In the genomic region with DNA sequence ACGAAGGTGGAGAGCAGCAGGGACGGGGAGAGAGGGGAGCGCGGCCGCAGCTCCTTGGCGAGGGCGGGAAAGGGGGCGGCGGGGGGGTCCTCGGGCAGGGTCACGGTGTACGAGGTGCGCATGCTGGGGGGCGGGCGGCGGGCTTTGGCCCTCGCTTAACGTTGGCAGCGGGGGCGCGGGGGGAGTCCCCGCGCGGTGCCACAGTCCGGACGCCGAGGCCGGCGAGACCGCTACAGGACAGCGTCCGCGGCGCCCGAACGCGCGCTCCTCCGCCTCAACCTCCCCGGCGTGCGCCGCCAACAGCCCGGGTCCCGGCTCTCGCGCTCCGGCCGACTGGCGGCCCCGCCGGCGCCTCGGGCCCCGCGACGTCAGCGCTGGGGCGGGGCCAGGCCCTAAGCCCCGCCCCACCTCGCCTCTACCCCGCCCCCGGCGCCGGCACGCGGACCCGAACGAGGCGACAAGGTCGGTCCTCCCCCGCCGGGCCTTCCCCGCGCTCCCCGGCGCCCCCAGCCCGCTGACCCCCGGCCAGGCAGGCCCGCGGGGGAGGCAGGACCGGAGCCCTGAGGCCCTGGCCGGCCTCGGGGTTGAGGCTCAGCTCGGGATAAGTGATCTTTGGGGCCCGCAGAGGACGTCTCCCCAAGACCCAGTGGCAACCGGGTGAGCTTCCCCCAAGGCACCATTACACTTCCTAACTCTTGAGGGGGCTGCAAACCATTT, we compare ENCODE assay signal across 9 cellular contexts. TPM values are rescaled to one million over a fixed set of nuclear protein-coding genes. Genes with fewer than 3 reads are reported as not detected.
A peak's percentile ranks its signal among the peaks of the same experiment; 100 is the strongest.
DNase-seq lines count a peak whose midpoint lies in the region; ATAC-seq and TF ChIP-seq lines count a peak whose summit lies in the region.
"Had no signal": no experiment of that assay in that cellular context is flagged by ENCODE, and none has a peak within 500 bp of the region (broad histone marks: within the 10 kb centered on the region; RNA-seq: fewer than 3 reads in every experiment).

No MANE protein-coding gene starts in this region.

- H3K36me3 Mint-ChIP-seq in Calu3 (ENCODE audit: insufficient read depth, unreplicated experiment) = no peaks in the 10 kb centered on the region

- peaks cover 60% of the 10 kb centered on the region for H3K27me3 ChIP-seq in HUES6 (ENCODE audit: control insufficient read depth, insufficient read depth, low read length)
- H3K27me3 ChIP-seq in left lung = peaks cover 5 to 35% of the 10 kb centered on the region in 2 donors

- intact Hi-C loops in Calu3 (cut with micrococcal nuclease; ENCODE audit: unreplicated experiment) (no loop called here), left lung (cut with DNase I) (no loop called here)

- no peak overlapping the region for H3K27ac ChIP-seq in HUES6 (ENCODE audit: low read depth, low read length)
- no peak overlapping the region for H3K27ac ChIP-seq in left lung

- peak; percentile 29 for DNase-seq in Calu3
- peak; percentile 60 for DNase-seq in activated CD4-positive, CD25-positive, alpha-beta regulatory T cell treated with anti-CD3 and anti-CD28 coated beads, Interleukin-2, amount 50 U/mL, for 72 hours
- DNase-seq in choroid plexus epithelial cell (ENCODE audit: low read depth) = no peak
- peak in 1 of 2 donors; percentile 92 for DNase-seq in left lung
- DNase-seq in stimulated activated CD4-positive, alpha-beta T cell treated with anti-CD3 and anti-CD28 coated beads, Interleukin-4, amount 100 ng/mL, for 24 hours = peak; percentile 45

- H3K4me3 Mint-ChIP-seq in Calu3 (ENCODE audit: low read depth, unreplicated experiment) = peak overlapping the region; percentile 18

- no peaks in the 10 kb centered on the region for H3K9me3 Mint-ChIP-seq in Calu3 (ENCODE audit: low read depth, unreplicated experiment)

- H3K9ac ChIP-seq in HUES6 (ENCODE audit: low read length) = no peak overlapping the region

- peaks cover 10% of the 10 kb centered on the region for H3K4me1 Mint-ChIP-seq in Calu3 (ENCODE audit: low read depth, unreplicated experiment)

- no peak overlapping the region for H3K27ac Mint-ChIP-seq in Calu3 (ENCODE audit: unreplicated experiment)

- ATAC-seq in left lung (peak; percentile 63), GM21723 (IDR thresholded peaks at IDR 0.05; ENCODE audit: unreplicated experiment) (no peak), GM21447 (IDR thresholded peaks at IDR 0.05; ENCODE audit: unreplicated experiment) (no peak)

- H3K4me1 ChIP-seq in HUES6 (ENCODE audit: control insufficient read depth, insufficient read depth, low read length) (peaks cover 40% of the 10 kb centered on the region), left lung (peaks cover 13 to 40% of the 10 kb centered on the region in 2 donors)

- H3K4me3 ChIP-seq in HUES6 (ENCODE audit: low read depth, low read length) (peak overlapping the region; percentile 48), choroid plexus epithelial cell (ENCODE audit: low read depth, low read length) (peak overlapping the region; percentile 29), left lung (peak overlapping the region; percentile 25 to 35)

- H3K27me3 Mint-ChIP-seq in Calu3 (ENCODE audit: unreplicated experiment) = peaks cover 13% of the 10 kb centered on the region

- no peaks in the 10 kb centered on the region for H3K9me3 ChIP-seq in HUES6 (ENCODE audit: control insufficient read depth, insufficient read depth, low read depth, low read length)
- H3K9me3 ChIP-seq in left lung = no peaks in the 10 kb centered on the region

- CTCF ChIA-PET in Calu3 (lab: Charles Lee) = no interaction called here

- H3K36me3 ChIP-seq in HUES6 (ENCODE audit: control insufficient read depth, insufficient read depth, low read length) (no peaks in the 10 kb centered on the region), left lung (no peaks in the 10 kb centered on the region)

- BruUV-seq in Calu3 (replicated peaks; lab: Mats Ljungman, UMichigan) = no TSS peak

- TF ChIP-seq CTCF in Calu3 (IDR thresholded peaks at IDR 0.05; ENCODE audit: unreplicated experiment) (no peak), choroid plexus epithelial cell (conservative IDR thresholded peaks at IDR 0.05; ENCODE audit: low read depth, low read length) (no peak), left lung (IDR thresholded peaks at IDR 0.05) (no peak)

RNA-seq across cellular contexts. Expression of a gene that starts 17.5 kb away (rescaled TPM):
- total RNA-seq in Calu3 (2022) (1.1 TPM in 2 replicates), left lung (1 to 10 TPM; 2.6 to 3.7 TPM)

RNA-seq across cellular contexts. Expression of a gene that starts 17.5 kb away (rescaled TPM):
- total RNA-seq in Calu3 (2022) (not detected in 2 replicates), left lung (not detected)
- total RNA-seq: subcutaneous adipose tissue had no signal

RNA-seq across cellular contexts. Expression of a gene that starts 23.3 kb away (rescaled TPM):
- total RNA-seq in Calu3 (2022) = not detected in 2 replicates
- total RNA-seq in left lung = 10 to 100 TPM; 20.0 to 33.3 TPM

RNA-seq across cellular contexts. Expression of a gene that starts 29.7 kb away (rescaled TPM):
- 31.8 and 35.0 TPM in 2 replicates for total RNA-seq in Calu3 (2022)
- total RNA-seq in left lung = 10 to 100 TPM; 22.0 to 28.3 TPM

RNA-seq across cellular contexts. Expression of a gene that starts 47.1 kb away (rescaled TPM):
- total RNA-seq in Calu3 (2022) (11.1 and 25.1 TPM in 2 replicates), left lung (10 to 100 TPM; 59.5 to 87.5 TPM)

Comparison
In these comparisons a context has a peak if more than half of its experiments do, and no peak if none do; other contexts are left out.
1. RNA of a gene that starts 23.3 kb away (total RNA-seq): 20.0 to 33.3 TPM in left lung; not detected in Calu3; every median in the first group is over 10 times any median in the second.
2. Peak in every context shown above with its lines, with median percentiles within 50 percentile points of each other: H3K4me3 ChIP-seq.